ENCODE assay signal across 22 cellular contexts in genomic region chr2:241796209-241796608, GRCh38. TPM values are rescaled to one million over a fixed set of nuclear protein-coding genes. Genes with fewer than 3 reads are reported as not detected.
DNase-seq lines count a peak whose midpoint lies in the region; ATAC-seq, FAIRE-seq and TF ChIP-seq lines count a peak whose summit lies in the region.
"Had no signal": no experiment of that assay in that cellular context is flagged by ENCODE, and none has a peak within 500 bp of the region (broad histone marks: within the 10 kb centered on the region; RNA-seq: fewer than 3 reads in every experiment).

No MANE protein-coding gene starts in this region.

- TF ChIP-seq CTCF in left ventricle myocardium inferior (IDR thresholded peaks at IDR 0.05; ENCODE audit: borderline replicate concordance), result no peak
- no peak for TF ChIP-seq CTCF in heart right ventricle (IDR thresholded peaks at IDR 0.05)
- TF ChIP-seq CTCF in colonic mucosa (IDR thresholded peaks at IDR 0.05), result no peak
- no peak for TF ChIP-seq CTCF in transverse colon (IDR thresholded peaks at IDR 0.05)

- H3K27me3 ChIP-seq in left ventricle myocardium inferior (ENCODE audit: low read depth) (peaks cover 8% of the 10 kb centered on the region), heart right ventricle (no peaks in the 10 kb centered on the region), colonic mucosa (no peaks in the 10 kb centered on the region), transverse colon (no peaks in the 10 kb centered on the region)
- H3K27me3 ChIP-seq: Peyer's patch, SJSA1 had no signal

- ATAC-seq in heart right ventricle, result no peak
- ATAC-seq in stimulated activated naive CD8-positive, alpha-beta T cell treated with anti-CD3 and anti-CD28 coated beads, Interleukin-15, Interleukin-2, amounts not matched to agents 100 U/mL and 50 U/mL, for 24 hours, result no peak
- ATAC-seq: CD8-positive, alpha-beta T cell had no signal

- H3K9me3 ChIP-seq in left ventricle myocardium inferior (replicated peaks) (no peaks in the 10 kb centered on the region), heart right ventricle (no peaks in the 10 kb centered on the region), colonic mucosa (no peaks in the 10 kb centered on the region), transverse colon (no peaks in the 10 kb centered on the region)
- H3K9me3 ChIP-seq: Peyer's patch, SJSA1 had no signal

- intact Hi-C loops in left ventricle myocardium inferior (cut with micrococcal nuclease), result no loop called here
- intact Hi-C loops in heart right ventricle (cut with DNase I), result no loop called here
- intact Hi-C loops in colonic mucosa (cut with DNase I), result no loop called here
- intact Hi-C loops in transverse colon (cut with DNase I; ENCODE audit: low total_unique reads), result no loop called here

- H3K9ac ChIP-seq in colonic mucosa (ENCODE audit: low read depth in 2 of 2, low read length in 2 of 2), result peak overlapping the region in 1 of 2 donors; percentile 80

- H3K27ac ChIP-seq in left ventricle myocardium inferior (replicated peaks) (no peak overlapping the region), heart right ventricle (no peak overlapping the region), colonic mucosa (peak overlapping the region; percentile 86), transverse colon (peak overlapping the region; percentile 82 to 87 (median 84))
- H3K27ac ChIP-seq: Peyer's patch, SJSA1 had no signal

- H3K4me1 ChIP-seq in left ventricle myocardium inferior (peaks cover 6% of the 10 kb centered on the region), heart right ventricle (peaks cover 0 to 9% (median 0%) of the 10 kb centered on the region in 9 donors), colonic mucosa (peaks cover 8% of the 10 kb centered on the region), transverse colon (peaks cover 15 to 57% (median 44%) of the 10 kb centered on the region in 4 donors)
- H3K4me1 ChIP-seq: Peyer's patch, SJSA1 had no signal

- H3K4me3 ChIP-seq in left ventricle myocardium inferior (no peak overlapping the region), heart right ventricle (no peak overlapping the region), colonic mucosa (no peak overlapping the region), transverse colon (no peak overlapping the region)
- H3K4me3 ChIP-seq: Peyer's patch, SJSA1 had no signal

- DNase-seq in left ventricle myocardium inferior (peak; percentile 11), heart right ventricle (no peak), GM12891 (ENCODE audit: insufficient read length, low spot score) (peak; percentile 11), colonic mucosa (no peak), transverse colon (no peak)
- DNase-seq in stimulated activated naive CD4-positive, alpha-beta T cell treated with Interleukin-2 at 50 U/mL for 16 hours (lab: John Stamatoyannopoulos, UW), result no peak
- DNase-seq in stimulated activated naive CD8-positive, alpha-beta T cell treated with anti-CD3 and anti-CD28 coated beads, Interleukin-15, Interleukin-2, amounts not matched to agents 100 U/mL and 50 U/mL, for 24 hours, result no peak
- DNase-seq: ACHN, C1 segment of cervical spinal cord, DND-41, Karpas-422, MV-4-11, NCI-H1694 treated with DMSO at 0.1 percent for 48 hours, NCI-H2081 treated with DMSO at 0.1 percent for 48 hours, NCI-H2171 treated with DMSO at 0.1 percent for 48 hours, NCI-H524 treated with DMSO at 0.1 percent for 48 hours, NCI-H82 had no signal

- no peaks in the 10 kb centered on the region for H3K36me3 ChIP-seq in left ventricle myocardium inferior
- no peaks in the 10 kb centered on the region for H3K36me3 ChIP-seq in heart right ventricle
- H3K36me3 ChIP-seq in colonic mucosa, result no peaks in the 10 kb centered on the region
- H3K36me3 ChIP-seq in transverse colon, result no peaks in the 10 kb centered on the region
- H3K36me3 ChIP-seq: Peyer's patch, SJSA1 had no signal

- WGBS in heart right ventricle, 2 donors, result 93 to 95% methylated on average over 13 of the region's 13 CpGs
- WGBS in transverse colon (ENCODE audit: low coverage in 1 of 2), 2 donors, result 79% methylated on average over 13 of the region's 13 CpGs; no CpG with 5 or more reads in 1 of the 2 donors

- TF ChIP-seq POLR2A in GM12891 (IDR thresholded peaks at IDR 0.05; ENCODE audit: low read depth, low read length) (no peak), transverse colon (IDR thresholded peaks at IDR 0.05) (no peak)

- in situ Hi-C loops in transverse colon (cut with MboI; ENCODE audit: low pct_ligation_motif_present in 1 of 4, low pct_unique_long_range_greater_than_20kb in 1 of 4, low sequenced_read_pairs in 3 of 4), result no loop called here

- FAIRE-seq in GM12891 (lab: Jason Lieb, UNC), result no peak
- FAIRE-seq: H54 had no signal

- no peak for TF ChIP-seq EP300 in transverse colon (IDR thresholded peaks at IDR 0.05; ENCODE audit: low read depth)

TF ChIP-seq in GM12891, 5 proteins besides CTCF, POLR2A, EP300 and RAD21:
- TF ChIP-seq TAF1 (IDR thresholded peaks at IDR 0.05; ENCODE audit: low read depth, low read length) (no peak), POU2F2 (IDR thresholded peaks at IDR 0.05; ENCODE audit: low read depth, low read length) (no peak), PAX5 (IDR thresholded peaks at IDR 0.05; ENCODE audit: insufficient read depth, low read length, severe bottlenecking) (no peak), SPI1 (IDR thresholded peaks at IDR 0.05; ENCODE audit: low read depth, low read length) (no peak), POLR2AphosphoS5 (IDR thresholded peaks at IDR 0.05; ENCODE audit: low read depth, low read length) (no peak)

RNA-seq across cellular contexts. Expression of gene NEU4, which starts 12.8 kb away (rescaled TPM):
- total RNA-seq in left ventricle myocardium inferior (not detected), heart right ventricle (1 to 10 TPM in 1 of 10 donors, under 1 TPM in 7, not detected in 2; 0.07 to 1.2 (median 0.46) TPM), colonic mucosa (10 to 100 TPM; 36.9 to 84.5 TPM), transverse colon (100 to 1,000 TPM in 2 of 4 donors, 10 to 100 TPM in 2; 58.1 to 195 (median 93.9) TPM)
- polyA plus RNA-seq in heart right ventricle, result 1 to 10 TPM in 1 of 2 donors, under 1 TPM in 1; 0.22 to 1.0 TPM
- 0.69 TPM for polyA plus RNA-seq in GM12891 (2012; ENCODE audit: low read depth, missing spikeins)
- total RNA-seq: M059J, SJSA1 had no signal

RNA-seq across cellular contexts. Expression of gene GAL3ST2, which starts 19.6 kb away (rescaled TPM):
- total RNA-seq in left ventricle myocardium inferior (not detected), heart right ventricle (under 1 TPM in 3 of 10 donors, not detected in 7; 0.19 to 0.28 (median 0.23) TPM), colonic mucosa (10 to 100 TPM; 34.2 to 70.2 TPM), transverse colon (100 to 1,000 TPM in 1 of 4 donors, 10 to 100 TPM in 3; 50.8 to 364 (median 76.0) TPM)
- polyA plus RNA-seq in heart right ventricle, result not detected
- 0.21 TPM for polyA plus RNA-seq in GM12891 (2012; ENCODE audit: low read depth, missing spikeins)
- total RNA-seq: M059J, SJSA1 had no signal

Comparison
In these comparisons a context has a peak if more than half of its experiments do, and no peak if none do; other contexts are left out.
1. DNase-seq: peak in left ventricle myocardium inferior (single experiment) and GM12891 (single experiment); none in heart right ventricle (0 of 2), colonic mucosa (single experiment), transverse colon (single experiment), stimulated activated naive CD4-positive, alpha-beta T cell treated with Interleukin-2 at 50 U/mL for 16 hours (single experiment) and stimulated activated naive CD8-positive, alpha-beta T cell treated with anti-CD3 and anti-CD28 coated beads, Interleukin-15, Interleukin-2, amounts not matched to agents 100 U/mL and 50 U/mL, for 24 hours (single experiment).
2. H3K27ac ChIP-seq: peak in colonic mucosa (single experiment) and transverse colon (4 of 4); none in left ventricle myocardium inferior (single experiment) and heart right ventricle (0 of 10).
3. RNA of gene NEU4, which starts 12.8 kb away (total RNA-seq): 58.1 to 195 TPM in transverse colon and 36.9 to 84.5 TPM in colonic mucosa; 0.07 to 1.2 TPM in heart right ventricle and not detected in left ventricle myocardium inferior (single experiment); every median in the first group is over 10 times any median in the second.
4. RNA of gene GAL3ST2, which starts 19.6 kb away (total RNA-seq): 50.8 to 364 TPM in transverse colon and 34.2 to 70.2 TPM in colonic mucosa; 0.19 to 0.28 TPM in heart right ventricle and not detected in left ventricle myocardium inferior (single experiment); every median in the first group is over 10 times any median in the second.